20 cellular contexts compared by ENCODE assay signal in the genomic region with DNA sequence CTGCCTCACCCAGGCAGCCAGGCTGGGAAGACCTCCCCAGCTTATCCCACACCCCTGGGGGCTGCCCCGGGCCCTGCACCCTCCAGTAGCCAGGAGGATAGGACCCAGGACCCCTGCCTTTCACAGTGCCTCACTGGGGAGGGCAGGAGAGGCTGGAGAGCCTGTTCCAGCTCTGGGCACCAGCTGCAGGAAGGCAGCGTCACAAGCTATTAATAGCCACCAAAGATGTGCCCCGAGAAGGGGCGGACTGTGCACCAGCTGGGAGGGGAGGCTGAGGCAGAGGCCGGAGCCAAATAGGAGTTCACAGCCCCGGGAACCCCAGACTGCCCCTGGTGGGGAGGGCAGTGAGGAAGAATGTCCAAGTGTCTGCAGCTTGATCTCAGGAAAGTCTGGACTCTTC. TPM values are rescaled to one million over a fixed set of nuclear protein-coding genes. Genes with fewer than 3 reads are reported as not detected.
"Had no signal": no experiment of that assay in that cellular context is flagged by ENCODE, and none has a peak within 500 bp of the region (broad histone marks: within the 10 kb centered on the region; RNA-seq: fewer than 3 reads in every experiment).

No MANE protein-coding gene starts in this region.

- H3K4me1 ChIP-seq: foreskin keratinocyte, tibial nerve, uterus had no signal

- H3K4me3 ChIP-seq: skin epidermis, tibial nerve, uterus had no signal

- H3K27me3 Mint-ChIP-seq: activated CD8-positive, alpha-beta T cell treated with anti-CD3 and anti-CD28 coated beads for 36 hours had no signal

- H3K4me3 Mint-ChIP-seq: activated B cell treated with CpG ODN at 0.5 μM for 24 hours; activated CD8-positive, alpha-beta T cell treated with anti-CD3 and anti-CD28 coated beads for 36 hours; dendritic cell treated with granulocyte-macrophage colony-stimulating factor and Interleukin-4, amounts not matched to agents 40 ng/mL and 50 ng/mL, for 4 days; naive B cell had no signal

- H3K27ac Mint-ChIP-seq: activated B cell treated with CpG ODN at 0.5 μM for 24 hours; activated CD8-positive, alpha-beta T cell treated with anti-CD3 and anti-CD28 coated beads for 36 hours; dendritic cell treated with granulocyte-macrophage colony-stimulating factor and Interleukin-4, amounts not matched to agents 40 ng/mL and 50 ng/mL, for 4 days; naive B cell had no signal

- H3K9me3 Mint-ChIP-seq: activated B cell treated with CpG ODN at 0.5 μM for 24 hours; activated CD8-positive, alpha-beta T cell treated with anti-CD3 and anti-CD28 coated beads for 36 hours; dendritic cell treated with granulocyte-macrophage colony-stimulating factor and Interleukin-4, amounts not matched to agents 40 ng/mL and 50 ng/mL, for 4 days; naive B cell had no signal

- H3K27me3 ChIP-seq: tibial nerve, uterus had no signal

- H3K4me1 Mint-ChIP-seq: activated B cell treated with CpG ODN at 0.5 μM for 24 hours had no signal

- H3K9me3 ChIP-seq: tibial nerve, uterus had no signal

- H3K27ac ChIP-seq: foreskin keratinocyte, skin epidermis, tibial nerve, uterus had no signal

- H3K36me3 ChIP-seq: tibial nerve, uterus had no signal

- H3K36me3 Mint-ChIP-seq: naive B cell had no signal

- DNase-seq: activated B cell treated with CpG ODN at 0.5 μM for 24 hours; activated CD4-positive, alpha-beta T cell treated with anti-CD3 and anti-CD28 coated beads for 48 hours; activated CD8-positive, alpha-beta memory T cell treated with anti-CD3 and anti-CD28 coated beads, Interleukin-2, amount 50 U/mL, for 4 hours; activated CD8-positive, alpha-beta T cell treated with anti-CD3 and anti-CD28 coated beads for 36 hours; activated naive CD4-positive, alpha-beta T cell; aorta; effector memory CD4-positive, alpha-beta T cell; foreskin keratinocyte; left colon; naive B cell; occipital lobe; stimulated activated CD4-positive, alpha-beta T cell treated with anti-CD3 and anti-CD28 coated beads, Interleukin-15, amount 100 ng/mL, for 24 hours; stimulated activated CD4-positive, alpha-beta T cell treated with anti-CD3 and anti-CD28 coated beads, Interleukin-4, amount 100 ng/mL, for 1 hour; stimulated activated naive CD4-positive, alpha-beta T cell; T-helper 2 cell; uterus had no signal

- ATAC-seq: activated CD8-positive, alpha-beta T cell treated with anti-CD3 and anti-CD28 coated beads for 36 hours; foreskin keratinocyte; left colon had no signal

RNA-seq across cellular contexts. Expression of a gene that starts 8.8 kb away (rescaled TPM):
- total RNA-seq: lung microvascular endothelial cell had no signal
